Comparison of ENCODE assay signal across 19 cellular contexts in genomic region chr3:142319912-142320311, GRCh38.
DNase-seq lines count a peak whose midpoint lies in the region; ATAC-seq, FAIRE-seq and TF ChIP-seq lines count a peak whose summit lies in the region.
"Had no signal": no experiment of that assay in that cellular context is flagged by ENCODE, and none has a peak within 500 bp of the region (broad histone marks: within the 10 kb centered on the region; RNA-seq: fewer than 3 reads in every experiment).

No MANE protein-coding gene starts in this region.

- H3K27ac ChIP-seq in GM23338 (ENCODE audit: low read depth) (no peak overlapping the region), K562 (ENCODE audit: extremely low read depth, low read depth, low read length) (peak overlapping the region; percentile 73; the same call in 1 of the 3 replicates)
- H3K27ac ChIP-seq: HL-60, SK-N-MC had no signal

- H3K4me1 ChIP-seq in GM23338 (ENCODE audit: insufficient read depth) (no peaks in the 10 kb centered on the region; the same call in 1 of the 2 replicates), K562 (replicated peaks in 1 of 2; ENCODE audit: control insufficient read depth in 2 of 2, insufficient read depth in 2 of 2, low read length in 2 of 2) (peaks cover 6 to 23% of the 10 kb centered on the region in 2 experiments; a peak in 4 of 5 replicates)

- H3K9me1 ChIP-seq in K562 (ENCODE audit: control insufficient read depth, insufficient read depth, low read length): no peaks in the 10 kb centered on the region

- no peaks in the 10 kb centered on the region for H3K9me2 ChIP-seq in GM23338 (ENCODE audit: insufficient read depth)

- ATAC-seq in stimulated activated naive CD8-positive, alpha-beta T cell treated with anti-CD3 and anti-CD28 coated beads, Interleukin-15, Interleukin-2, amounts not matched to agents 100 U/mL and 50 U/mL, for 24 hours: no peak
- ATAC-seq in GM23338 (no peak), K562 (no peak), GM21526 (IDR thresholded peaks at IDR 0.05; ENCODE audit: low FRiP score, unreplicated experiment) (no peak), HG02588 (IDR thresholded peaks at IDR 0.05; ENCODE audit: unreplicated experiment) (no peak)

- no peaks in the 10 kb centered on the region for H3K9me3 ChIP-seq in K562 (replicated peaks; ENCODE audit: control insufficient read depth, insufficient read depth, low read depth, low read length)

- no peaks in the 10 kb centered on the region for H3K9me3 Mint-ChIP-seq in stimulated activated naive CD8-positive, alpha-beta T cell treated with anti-CD3 and anti-CD28 coated beads, Interleukin-15, Interleukin-2, amounts not matched to agents 100 ng/mL and 50 ng/mL, for 24 hours
- no peaks in the 10 kb centered on the region; the same call in 2 of the 3 replicates for H3K9me3 Mint-ChIP-seq in GM23338

- H3K4me2 ChIP-seq in GM23338 (no peak overlapping the region), K562 (ENCODE audit: insufficient read depth, low read length) (no peak overlapping the region)

- H3K27me3 Mint-ChIP-seq in stimulated activated naive CD8-positive, alpha-beta T cell treated with anti-CD3 and anti-CD28 coated beads, Interleukin-15, Interleukin-2, amounts not matched to agents 100 ng/mL and 50 ng/mL, for 24 hours: no peaks in the 10 kb centered on the region
- peaks cover 2% of the 10 kb centered on the region for H3K27me3 Mint-ChIP-seq in GM23338 (ENCODE audit: insufficient read depth, low read depth, poor library complexity)

- H3K27me3 ChIP-seq in GM23338 (ENCODE audit: insufficient read depth) (no peaks in the 10 kb centered on the region), K562 (ENCODE audit: control insufficient read depth in 2 of 2, insufficient read depth in 2 of 2, low read length in 2 of 2) (no peaks in the 10 kb centered on the region)

- no peaks in the 10 kb centered on the region for H3F3A ChIP-seq in GM23338 (replicated peaks; ENCODE audit: low read depth)

- H4K20me1 ChIP-seq in GM23338 (replicated peaks; ENCODE audit: insufficient read depth) (no peaks in the 10 kb centered on the region), K562 (replicated peaks; ENCODE audit: control insufficient read depth, insufficient read depth, low read length) (no peaks in the 10 kb centered on the region)

- DNase-seq in stimulated activated naive CD8-positive, alpha-beta T cell treated with anti-CD3 and anti-CD28 coated beads, Interleukin-15, Interleukin-2, amounts not matched to agents 100 U/mL and 50 U/mL, for 24 hours: no peak
- DNase-seq in GM23338 (ENCODE audit: low spot score) (no peak), K562 (ENCODE audit: extremely low read depth in 1 of 4, low spot score in 3 of 4) (no peak), KBM-7 (no peak)
- DNase-seq: COR-L47, DMS 273 treated with DMSO at 0.1 percent for 48 hours, GF-D8, Kasumi-1, NCI-H1092 treated with DMSO at 0.1 percent for 48 hours, NCI-H146, NCI-H2029 treated with DMSO at 0.1 percent for 48 hours, NCI-H510A, NCI-H774, SHP77 had no signal

- no peak overlapping the region for H3K9ac ChIP-seq in K562 (ENCODE audit: insufficient read depth in 1 of 2, low read depth in 2 of 2, low read length in 2 of 2)

- FAIRE-seq in K562 (lab: Jason Lieb, UNC): no peak

- no TSS peak for BruUV-seq in K562 (replicated peaks; lab: Mats Ljungman, UMichigan)

- H2AFZ ChIP-seq in GM23338: no peak overlapping the region
- no peak overlapping the region for H2AFZ ChIP-seq in K562 (ENCODE audit: low read depth, low read length)

- TF ChIP-seq EP300 in K562 (IDR thresholded peaks at IDR 0.05; ENCODE audit: low read length): no peak

- H3K4me3 ChIP-seq in GM23338: no peak overlapping the region
- no peak overlapping the region for H3K4me3 ChIP-seq in K562
- H3K4me3 ChIP-seq: SK-N-MC had no signal

- H3K4me1 Mint-ChIP-seq in stimulated activated naive CD8-positive, alpha-beta T cell treated with anti-CD3 and anti-CD28 coated beads, Interleukin-15, Interleukin-2, amounts not matched to agents 100 ng/mL and 50 ng/mL, for 24 hours (ENCODE audit: low read depth): peaks cover 7% of the 10 kb centered on the region
- H3K4me1 Mint-ChIP-seq in GM23338: peaks cover 3% of the 10 kb centered on the region; the same call in 1 of the 3 replicates

- POLR2A ChIA-PET in K562 (lab: Yijun Ruan, JAX): interaction anchor here (0.6 kb wide), 1 partner anchor 291 kb away, joined by 3 read pairs; no protein-coding TSS in a partner anchor

- TF ChIP-seq POLR2A in K562 (conservative IDR thresholded peaks at IDR 0.05): no peak

- in situ Hi-C loops in K562 (cut with MboI) (no loop called here), KBM-7 (cut with MboI; ENCODE audit: low pct_unique_long_range_greater_than_20kb, low sequenced_read_pairs) (no loop called here)

- H3K79me2 ChIP-seq in GM23338 (replicated peaks; ENCODE audit: insufficient read depth) (no peaks in the 10 kb centered on the region), K562 (ENCODE audit: control insufficient read depth, insufficient read depth, low read length) (no peaks in the 10 kb centered on the region)

- 97% methylated on average over 3 of the region's 3 CpGs for WGBS in K562 (ENCODE audit: insufficient coverage, low coverage, missing lambda C conversion rate)

- intact Hi-C loops in K562 (cut with micrococcal nuclease): no loop called here

- no peak for TF ChIP-seq RAD21 in K562 (CRISPR knock-in tag; conservative IDR thresholded peaks at IDR 0.05 in 1 of 2, IDR thresholded peaks at IDR 0.05 in 1 of 2)

- peaks cover 44% of the 10 kb centered on the region for H3K36me3 Mint-ChIP-seq in stimulated activated naive CD8-positive, alpha-beta T cell treated with anti-CD3 and anti-CD28 coated beads, Interleukin-15, Interleukin-2, amounts not matched to agents 100 ng/mL and 50 ng/mL, for 24 hours (ENCODE audit: low read depth)
- peaks cover 4% of the 10 kb centered on the region; the same call in 2 of the 3 replicates for H3K36me3 Mint-ChIP-seq in GM23338 (ENCODE audit: low read depth)

- CTCF ChIA-PET in K562 (lab: Yijun Ruan, JAX; ENCODE audit: low intra/inter-chr PET ratio): no interaction called here

- peak overlapping the region; percentile 22 for H3K27ac Mint-ChIP-seq in stimulated activated naive CD8-positive, alpha-beta T cell treated with anti-CD3 and anti-CD28 coated beads, Interleukin-15, Interleukin-2, amounts not matched to agents 100 ng/mL and 50 ng/mL, for 24 hours
- H3K27ac Mint-ChIP-seq in GM23338: peak overlapping the region; percentile 22

- TF ChIP-seq CTCF in GM23338 (conservative IDR thresholded peaks at IDR 0.05; ENCODE audit: low read depth in 2 of 2) (no peak), K562 (IDR thresholded peaks at IDR 0.05 in 2 of 3, conservative IDR thresholded peaks at IDR 0.05 in 1 of 3; ENCODE audit: insufficient read depth in 2 of 3, low read depth in 1 of 3, low read length in 3 of 3) (no peak)

- no peak overlapping the region for H3K4me3 Mint-ChIP-seq in stimulated activated naive CD8-positive, alpha-beta T cell treated with anti-CD3 and anti-CD28 coated beads, Interleukin-15, Interleukin-2, amounts not matched to agents 100 ng/mL and 50 ng/mL, for 24 hours
- H3K4me3 Mint-ChIP-seq in GM23338: no peak overlapping the region

- no peaks in the 10 kb centered on the region for H3K36me3 ChIP-seq in GM23338 (ENCODE audit: insufficient read depth)
- H3K36me3 ChIP-seq in K562 (ENCODE audit: control insufficient read depth, insufficient read depth, low read length): peaks cover 15% of the 10 kb centered on the region; the same call in 1 of the 3 replicates

TF ChIP-seq in GM23338, 12 proteins besides CTCF, POLR2A, EP300 and RAD21 (continues in another document):
- no peak for TF ChIP-seq EZH2 (IDR thresholded peaks at IDR 0.05; ENCODE audit: low read depth, unreplicated experiment)
- TF ChIP-seq JUNB (IDR thresholded peaks at IDR 0.05; ENCODE audit: unreplicated experiment): no peak
- no peak for TF ChIP-seq ZNF331 (CRISPR knock-in tag; IDR thresholded peaks at IDR 0.05; ENCODE audit: low read depth)

TF ChIP-seq in K562, 482 proteins besides CTCF, POLR2A, EP300 and RAD21 (continues in another document):
- TF ChIP-seq SRSF9 (IDR thresholded peaks at IDR 0.05; ENCODE audit: borderline replicate concordance, low read depth, low read length) (no peak), SRF (CRISPR knock-in tag; IDR thresholded peaks at IDR 0.05) (no peak), SNIP1 (IDR thresholded peaks at IDR 0.05; ENCODE audit: low read depth) (no peak), NR1H2 (CRISPR knock-in tag; IDR thresholded peaks at IDR 0.05) (no peak), JUND (IDR thresholded peaks at IDR 0.05; ENCODE audit: borderline replicate concordance, low read depth, low read length) (no peak), JUND (tag; IDR thresholded peaks at IDR 0.05; ENCODE audit: borderline replicate concordance, low read depth, low read length) (no peak), STAG1 (CRISPR knock-in tag; IDR thresholded peaks at IDR 0.05; ENCODE audit: borderline replicate concordance) (no peak), CAMTA2 (CRISPR knock-in tag; conservative IDR thresholded peaks at IDR 0.05) (no peak), PPARD (CRISPR knock-in tag; IDR thresholded peaks at IDR 0.05) (no peak), ZNF583 (CRISPR knock-in tag; IDR thresholded peaks at IDR 0.05) (no peak), KHSRP (IDR thresholded peaks at IDR 0.05) (no peak), MEF2D (tag; conservative IDR thresholded peaks at IDR 0.05; ENCODE audit: low read depth) (peak; percentile 76), ZNF174 (CRISPR knock-in tag; IDR thresholded peaks at IDR 0.05) (no peak)
